ENCODE assay signal across 35 cellular contexts in genomic region chr14:86722612-86723253, GRCh38.
"Had no signal": no experiment of that assay in that cellular context is flagged by ENCODE, and none has a peak within 500 bp of the region (broad histone marks: within the 10 kb centered on the region; RNA-seq: fewer than 3 reads in every experiment).

No MANE protein-coding gene starts in this region.

- H3K27ac Mint-ChIP-seq: activated B cell treated with CpG ODN at 0.5 μM for 24 hours; activated CD4-positive, alpha-beta memory T cell treated with anti-CD3 and anti-CD28 coated beads for 36 hours; activated CD4-positive, alpha-beta T cell treated with anti-CD3 and anti-CD28 coated beads, Interleukin-2, amount 10 ng/mL, durations not matched to agents 24 days and 14 days; activated CD8-positive, alpha-beta T cell treated with anti-CD3 and anti-CD28 coated beads for 36 hours; activated naive CD4-positive, alpha-beta T cell treated with anti-CD3 and anti-CD28 coated beads for 36 hours; activated naive CD4-positive, alpha-beta T cell treated with anti-CD3 and anti-CD28 coated beads, Interleukin-2, amount 50 U/mL, for 72 hours; activated naive CD8-positive, alpha-beta T cell treated with anti-CD3 and anti-CD28 coated beads for 36 hours; activated T-cell treated with anti-CD3 and anti-CD28 coated beads, Interleukin-2, amount 50 U/mL, for 72 hours; activated T-helper 1 cell treated with anti-CD3 and anti-CD28 coated beads, Interleukin-12 subunit alpha, Interleukin-12 subunit beta, Interleukin-2, Interleukin-4 antibody, amounts not matched to agents 30 ng/mL and 10 ng/mL and 1 ng/mL, durations not matched to agents 14 hours and 24 hours and 36 hours; activated T-helper 17 cell treated with anti-CD3 and anti-CD28 coated beads, Interleukin-2, amount 50 U/mL, for 72 hours; T-helper 1 cell treated with Interleukin-12 subunit alpha and Interleukin-12 subunit beta and Interleukin-4 antibody, amounts not matched to agents 30 μg/mL and 1 μg/mL, for 36 hours; T-helper 2 cell treated with Interferon-gamma antibody and Interleukin-4, amounts not matched to agents 5 μg/mL and 100 μg/mL, for 36 hours had no signal

- DNase-seq: activated B cell treated with CpG ODN at 0.5 μM for 24 hours; activated CD4-positive, alpha-beta memory T cell treated with anti-CD3 and anti-CD28 coated beads for 36 hours; activated CD4-positive, alpha-beta T cell treated with anti-CD3 and anti-CD28 coated beads for 4 hours; activated CD4-positive, alpha-beta T cell treated with anti-CD3 and anti-CD28 coated beads, Interleukin-2, amount 10 ng/mL, durations not matched to agents 24 days and 14 days; activated CD4-positive, alpha-beta T cell treated with anti-CD3 and anti-CD28 coated beads, Interleukin-2, amount 50 U/mL, for 1 hour; activated CD4-positive, alpha-beta T cell treated with anti-CD3 and anti-CD28 coated beads, Interleukin-2, amount 50 U/mL, for 4 hours; activated CD4-positive, CD25-positive, alpha-beta regulatory T cell treated with anti-CD3 and anti-CD28 coated beads, Interleukin-2, amount 50 U/mL, for 72 hours; activated CD8-positive, alpha-beta memory T cell treated with anti-CD3 and anti-CD28 coated beads, Interleukin-2, amount 50 U/mL, for 4 hours; activated CD8-positive, alpha-beta T cell treated with anti-CD3 and anti-CD28 coated beads for 36 hours; activated effector memory CD4-positive, alpha-beta T cell treated with anti-CD3 and anti-CD28 coated beads, Interleukin-2, amount 50 U/mL, for 16 hours; activated gamma-delta T cell treated with Interleukin-2 at 50 U/mL for 16 hours; activated naive CD4-positive, alpha-beta T cell; activated naive CD4-positive, alpha-beta T cell treated with anti-CD3 and anti-CD28 coated beads for 36 hours; activated naive CD4-positive, alpha-beta T cell treated with anti-CD3 and anti-CD28 coated beads, Interleukin-2, amount 50 U/mL, for 16 hours; activated naive CD8-positive, alpha-beta T cell treated with anti-CD3 and anti-CD28 coated beads for 36 hours; activated T-cell treated with anti-CD3 and anti-CD28 coated beads for 4 hours; activated T-cell treated with anti-CD3 and anti-CD28 coated beads, Interleukin-2, amount 50 U/mL, for 1 hour; activated T-cell treated with anti-CD3 and anti-CD28 coated beads, Interleukin-2, amount 50 U/mL, for 4 hours; activated T-cell treated with anti-CD3 and anti-CD28 coated beads, Interleukin-2, amount 50 U/mL, for 72 hours; adrenal gland; amniotic stem cell; aorta; body of pancreas; brain microvascular endothelial cell; central memory CD4-positive, alpha-beta T cell; T-helper 1 cell; T-helper 2 cell; T-helper 9 cell had no signal

- H3K36me3 ChIP-seq: adrenal gland, brain microvascular endothelial cell, breast epithelium had no signal

- H3K4me1 Mint-ChIP-seq: activated B cell treated with CpG ODN at 0.5 μM for 24 hours; activated CD4-positive, alpha-beta T cell treated with anti-CD3 and anti-CD28 coated beads, Interleukin-2, amount 10 ng/mL, durations not matched to agents 24 days and 14 days; activated naive CD8-positive, alpha-beta T cell treated with anti-CD3 and anti-CD28 coated beads for 36 hours; activated T-helper 17 cell treated with anti-CD3 and anti-CD28 coated beads, Interleukin-2, amount 50 U/mL, for 72 hours had no signal

- H3K9me3 Mint-ChIP-seq: activated CD4-positive, alpha-beta T cell treated with anti-CD3 and anti-CD28 coated beads, Interleukin-2, amount 10 ng/mL, durations not matched to agents 24 days and 14 days; activated naive CD8-positive, alpha-beta T cell treated with anti-CD3 and anti-CD28 coated beads for 36 hours had no signal

- H3K36me3 Mint-ChIP-seq: activated CD4-positive, alpha-beta memory T cell treated with anti-CD3 and anti-CD28 coated beads for 36 hours; activated naive CD8-positive, alpha-beta T cell treated with anti-CD3 and anti-CD28 coated beads for 36 hours had no signal

- H3K27me3 Mint-ChIP-seq: activated B cell treated with CpG ODN at 0.5 μM for 24 hours; activated CD4-positive, alpha-beta memory T cell treated with anti-CD3 and anti-CD28 coated beads for 36 hours; activated CD4-positive, alpha-beta T cell treated with anti-CD3 and anti-CD28 coated beads, Interleukin-2, amount 10 ng/mL, durations not matched to agents 24 days and 14 days; activated CD8-positive, alpha-beta T cell treated with anti-CD3 and anti-CD28 coated beads for 36 hours; activated naive CD8-positive, alpha-beta T cell treated with anti-CD3 and anti-CD28 coated beads for 36 hours; activated T-helper 17 cell treated with anti-CD3 and anti-CD28 coated beads, Interleukin-2, amount 50 U/mL, for 72 hours had no signal

- H3K4me1 ChIP-seq: adrenal gland, breast epithelium had no signal

- H3K4me3 ChIP-seq: adrenal gland, body of pancreas, breast epithelium had no signal

- ATAC-seq: activated CD8-positive, alpha-beta T cell treated with anti-CD3 and anti-CD28 coated beads for 36 hours; activated naive CD4-positive, alpha-beta T cell treated with anti-CD3 and anti-CD28 coated beads, Interleukin-2, amount 50 U/mL, for 72 hours; activated T-cell treated with anti-CD3 and anti-CD28 coated beads, Interleukin-2, amount 50 U/mL, for 4 hours; activated T-cell treated with anti-CD3 and anti-CD28 coated beads, Interleukin-2, amount 50 U/mL, for 72 hours; activated T-helper 17 cell treated with anti-CD3 and anti-CD28 coated beads, Interleukin-2, amount 50 U/mL, for 72 hours; body of pancreas had no signal

- H3K4me3 Mint-ChIP-seq: activated B cell treated with CpG ODN at 0.5 μM for 24 hours; activated CD4-positive, alpha-beta memory T cell treated with anti-CD3 and anti-CD28 coated beads for 36 hours; activated CD4-positive, alpha-beta T cell treated with anti-CD3 and anti-CD28 coated beads, Interleukin-2, amount 10 ng/mL, durations not matched to agents 24 days and 14 days; activated CD8-positive, alpha-beta T cell treated with anti-CD3 and anti-CD28 coated beads for 36 hours; activated naive CD4-positive, alpha-beta T cell treated with anti-CD3 and anti-CD28 coated beads for 36 hours; activated naive CD8-positive, alpha-beta T cell treated with anti-CD3 and anti-CD28 coated beads for 36 hours; activated T-cell treated with anti-CD3 and anti-CD28 coated beads, Interleukin-2, amount 50 U/mL, for 4 hours; activated T-cell treated with anti-CD3 and anti-CD28 coated beads, Interleukin-2, amount 50 U/mL, for 72 hours; activated T-helper 1 cell treated with anti-CD3 and anti-CD28 coated beads, Interleukin-12 subunit alpha, Interleukin-12 subunit beta, Interleukin-2, Interleukin-4 antibody, amounts not matched to agents 30 ng/mL and 10 ng/mL and 1 ng/mL, durations not matched to agents 14 hours and 24 hours and 36 hours; activated T-helper 17 cell treated with anti-CD3 and anti-CD28 coated beads, Interleukin-2, amount 50 U/mL, for 72 hours; T-helper 1 cell treated with Interleukin-12 subunit alpha and Interleukin-12 subunit beta and Interleukin-4 antibody, amounts not matched to agents 30 μg/mL and 1 μg/mL, for 36 hours; T-helper 2 cell treated with Interferon-gamma antibody and Interleukin-4, amounts not matched to agents 5 μg/mL and 100 μg/mL, for 36 hours had no signal

- H3K27ac ChIP-seq: adrenal gland, body of pancreas, brain microvascular endothelial cell, breast epithelium, VCaP had no signal

- H3K9me3 ChIP-seq: adrenal gland, body of pancreas, breast epithelium had no signal

- H3K27me3 ChIP-seq: adrenal gland, body of pancreas, brain microvascular endothelial cell, breast epithelium had no signal
